ENCODE assay signal across 8 cellular contexts in the genomic region with DNA sequence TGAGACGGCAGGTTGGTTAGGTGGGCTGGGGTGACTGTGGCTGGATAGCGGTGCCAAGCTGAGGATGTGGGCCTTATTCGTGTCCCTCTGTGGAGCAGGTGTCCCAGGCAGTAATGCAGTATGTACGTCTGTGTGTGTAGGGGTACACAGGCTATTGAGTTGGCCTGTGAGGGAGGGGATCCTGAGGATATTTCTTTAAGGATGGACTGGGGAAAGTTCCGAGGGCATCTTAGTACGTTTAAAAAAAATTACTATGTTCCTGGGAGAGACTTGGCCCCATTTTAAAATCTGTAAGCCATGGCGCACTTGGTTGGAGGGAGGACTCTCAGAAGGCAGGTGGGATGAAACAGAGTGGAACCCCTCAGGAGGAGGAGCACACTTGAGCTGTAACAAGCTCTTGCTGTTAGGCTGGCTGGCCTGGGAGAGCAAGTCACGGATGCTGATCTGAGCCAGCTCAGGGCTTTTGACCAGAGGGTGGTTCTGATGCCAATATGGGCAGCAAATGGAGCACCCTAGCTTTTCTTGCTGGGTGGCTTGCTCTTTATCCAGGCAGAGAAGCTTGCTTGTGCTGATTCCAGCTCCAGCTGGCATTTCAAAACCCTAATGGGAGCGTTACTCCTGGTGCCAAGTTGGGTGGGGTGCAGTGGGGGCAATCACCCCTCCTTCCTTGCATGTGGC. TPM values are rescaled to one million over a fixed set of nuclear protein-coding genes. Genes with fewer than 3 reads are reported as not detected.
DNase-seq lines count a peak whose midpoint lies in the region; ATAC-seq and TF ChIP-seq lines count a peak whose summit lies in the region.

No MANE protein-coding gene starts in this region.

- no peaks in the 10 kb centered on the region for H3K36me3 ChIP-seq in GM06990 (ENCODE audit: control insufficient read depth, insufficient read depth, low read length)

- peak overlapping the region; percentile 93 for H3K27ac Mint-ChIP-seq in activated naive CD8-positive, alpha-beta T cell

- H3K4me1 Mint-ChIP-seq in activated naive CD8-positive, alpha-beta T cell (ENCODE audit: low read depth), result peaks cover 51% of the 10 kb centered on the region

- peak; percentile 1 for ATAC-seq in HG03520 (IDR thresholded peaks at IDR 0.05; ENCODE audit: unreplicated experiment)
- peak; percentile 9 for ATAC-seq in left ventricle myocardium superior
- no peak for ATAC-seq in GM21619 (IDR thresholded peaks at IDR 0.05; ENCODE audit: unreplicated experiment)

- intact Hi-C loops in left ventricle myocardium superior (cut with micrococcal nuclease), result loop anchor here (10.0 kb wide), 1 partner anchor 50 kb away; no protein-coding TSS in a partner anchor

- DNase-seq in GM06990 (ENCODE audit: extremely low read depth, insufficient read length) (no peak), left ventricle myocardium superior (no peak), renal cortical epithelial cell (ENCODE audit: low read depth) (peak; percentile 44), NCI-H2081 treated with DMSO at 0.1 percent for 48 hours (lab: John Stamatoyannopoulos, UW) (no peak), GM13977 (ENCODE audit: low spot score) (no peak)

- H3K27me3 Mint-ChIP-seq in activated naive CD8-positive, alpha-beta T cell, result no peaks in the 10 kb centered on the region

- H3K36me3 Mint-ChIP-seq in activated naive CD8-positive, alpha-beta T cell, result peaks cover 3% of the 10 kb centered on the region

- H3K27me3 ChIP-seq in GM06990 (replicated peaks; ENCODE audit: control insufficient read depth, insufficient read depth, low read length), result no peaks in the 10 kb centered on the region

- H3K4me3 ChIP-seq in GM06990 (replicated peaks; ENCODE audit: low read depth, low read length), result peak overlapping the region; percentile 99

- in situ Hi-C loops in GM13977 (cut with MboI; ENCODE audit: low pct_unique_long_range_greater_than_20kb, low sequenced_read_pairs, unreplicated experiment), result no loop called here

- H3K4me3 Mint-ChIP-seq in activated naive CD8-positive, alpha-beta T cell, result peak overlapping the region; percentile 97

- no peaks in the 10 kb centered on the region for H3K9me3 Mint-ChIP-seq in activated naive CD8-positive, alpha-beta T cell (ENCODE audit: low read depth)

- TF ChIP-seq CTCF in GM06990 (IDR thresholded peaks at IDR 0.05; ENCODE audit: insufficient read depth, low read length, poor library complexity, severe bottlenecking), result no peak
- TF ChIP-seq CTCF in GM13977 (IDR thresholded peaks at IDR 0.05; ENCODE audit: extremely low read depth, insufficient read depth, missing control alignments), result no peak

RNA-seq across cellular contexts. Expression of a gene that starts 0.8 kb away (rescaled TPM):
- total RNA-seq in left ventricle myocardium superior, result 22.4 TPM
- total RNA-seq in renal cortical epithelial cell, result 45.0 and 79.7 TPM in 2 replicates

RNA-seq across cellular contexts. Expression of a gene that starts 30.1 kb away (rescaled TPM):
- total RNA-seq in left ventricle myocardium superior (1.5 TPM), renal cortical epithelial cell (5.1 and 5.6 TPM in 2 replicates)

RNA-seq across cellular contexts. Expression of a gene that starts 30.3 kb away (rescaled TPM):
- 13.6 TPM for total RNA-seq in left ventricle myocardium superior
- total RNA-seq in renal cortical epithelial cell, result 7.8 and 9.7 TPM in 2 replicates
